ENCODE assay signal across 8 cellular contexts in the genomic region with DNA sequence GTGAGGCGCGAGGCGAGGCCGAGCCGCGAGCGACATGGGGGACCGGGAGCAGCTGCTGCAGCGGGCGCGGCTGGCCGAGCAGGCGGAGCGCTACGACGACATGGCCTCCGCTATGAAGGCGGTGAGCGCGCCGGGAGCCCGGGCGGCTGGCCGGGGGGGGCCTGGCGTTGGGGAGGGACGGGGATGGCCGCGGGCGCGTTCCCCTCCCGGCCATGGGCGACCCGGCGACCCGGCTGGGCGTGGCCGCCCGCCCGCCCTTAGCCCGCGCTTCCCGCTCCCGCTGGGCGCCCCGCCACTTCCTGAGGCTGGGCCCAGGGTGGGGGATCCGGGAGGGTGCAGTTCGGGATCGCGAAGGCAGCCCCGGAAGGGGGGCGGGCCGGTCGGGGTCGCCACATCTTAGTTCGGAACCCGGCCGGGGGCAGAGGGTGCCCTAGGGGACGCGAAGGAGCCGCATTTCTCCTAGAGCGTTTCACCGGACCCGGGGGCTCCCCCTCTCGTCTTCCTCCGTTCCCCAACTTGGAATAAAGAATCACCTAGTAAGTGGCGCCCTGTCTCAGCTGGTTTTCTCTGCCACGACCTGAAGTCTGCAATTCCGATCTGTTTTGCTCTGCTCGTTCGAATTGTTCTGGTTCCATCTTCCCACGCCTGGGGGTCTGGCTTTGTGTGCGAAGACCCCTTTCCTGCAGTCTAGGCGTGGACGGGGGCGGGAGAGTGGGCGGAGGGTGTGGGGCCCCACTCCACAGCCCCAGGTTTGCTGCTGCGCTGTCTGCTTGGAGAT. TPM values are rescaled to one million over a fixed set of nuclear protein-coding genes. Genes with fewer than 3 reads are reported as not detected.
DNase-seq lines count a peak whose midpoint lies in the region; ATAC-seq, FAIRE-seq and TF ChIP-seq lines count a peak whose summit lies in the region.

No MANE protein-coding gene starts in this region.

- peak overlapping the region; percentile 97 for H4K8ac ChIP-seq in H1 (ENCODE audit: extremely low read depth, insufficient read depth, low read length)

- no peak overlapping the region for H2AK5ac ChIP-seq in H1 (ENCODE audit: low read depth, low read length)

- CTCF ChIA-PET in H1 (lab: Charles Lee; ENCODE audit: partially characterized antibody): interaction anchor here (0.6 to 2.2 kb wide), 6 partner anchors 18 to 279 kb away, joined by 3 to 5 read pairs (median 4); no protein-coding TSS in a partner anchor

- H2BK12ac ChIP-seq in H1 (ENCODE audit: low read depth, low read length): 0 out of 2 replicates have a peak overlapping the region, but pooled peaks have one; percentile 2

- no peak overlapping the region for H2BK20ac ChIP-seq in H1 (ENCODE audit: low read length)

- peak overlapping the region; percentile 89 for H2BK5ac ChIP-seq in H1 (ENCODE audit: low read depth, low read length)

- peaks cover 6% of the 10 kb centered on the region for H3K79me1 ChIP-seq in H1 (ENCODE audit: low read depth, low read length)

- TF ChIP-seq POLR2A in H1 (IDR thresholded peaks at IDR 0.05; ENCODE audit: control extremely low read depth in 1 of 2, low read depth in 2 of 2, low read length in 2 of 2): peak in 1 of 2 experiments; percentile 73; a peak in 2 of 3 replicates

- no peak overlapping the region for H2BK120ac ChIP-seq in H1 (replicated peaks; ENCODE audit: low read depth, low read length)

- H4K91ac ChIP-seq in H1 (replicated peaks; ENCODE audit: insufficient read length, low read length): peak overlapping the region; percentile 46

- peak overlapping the region; percentile 37 for H3K14ac ChIP-seq in H1 (ENCODE audit: insufficient read length)

- peaks cover 22 to 50% of the 10 kb centered on the region in 2 experiments for H3K79me2 ChIP-seq in H1 (ENCODE audit: control insufficient read depth in 1 of 2, insufficient read depth in 2 of 2, low read length in 2 of 2)

- peak; percentile 14 for ATAC-seq in HG03342 (IDR thresholded peaks at IDR 0.05; ENCODE audit: unreplicated experiment)

- no peak overlapping the region for H2BK15ac ChIP-seq in H1 (ENCODE audit: low read length)

- H3K9ac ChIP-seq in H1 (replicated peaks in 1 of 4; ENCODE audit: extremely low read depth in 1 of 4, low read depth in 3 of 4, low read length in 3 of 4) (peak overlapping the region; percentile 94 to 100 (median 97)), stomach smooth muscle (ENCODE audit: low read length in 2 of 2) (peak overlapping the region; percentile 84 to 88)

- H3K27me3 ChIP-seq in H1 (replicated peaks in 1 of 4; ENCODE audit: control insufficient read depth in 3 of 4, extremely low read depth in 1 of 4, insufficient read depth in 3 of 4, low read length in 3 of 4): no peaks in the 10 kb centered on the region
- no peaks in the 10 kb centered on the region for H3K27me3 ChIP-seq in mononuclear cell (ENCODE audit: insufficient read depth, low read length)
- H3K27me3 ChIP-seq in stomach smooth muscle (ENCODE audit: control insufficient read depth in 1 of 2, insufficient read depth in 2 of 2, low read length in 2 of 2): no peaks in the 10 kb centered on the region

- no peak for TF ChIP-seq EP300 in H1 (IDR thresholded peaks at IDR 0.05; ENCODE audit: borderline replicate concordance in 1 of 2, low read depth in 2 of 2, low read length in 2 of 2)

- TF ChIP-seq CTCF in AG10803 (conservative IDR thresholded peaks at IDR 0.05; ENCODE audit: low read length) (peak; percentile 14; the same call in 1 of the 2 replicates), WI38 (IDR thresholded peaks at IDR 0.05; ENCODE audit: low read depth, low read length) (no peak), H1 (IDR thresholded peaks at IDR 0.05; ENCODE audit: control extremely low read depth in 1 of 3, insufficient read depth in 1 of 3, low read depth in 1 of 3, low read length in 3 of 3) (no peak)

- H3K4me2 ChIP-seq in H1 (ENCODE audit: insufficient read depth in 1 of 2, low read depth in 2 of 2, low read length in 2 of 2): peak overlapping the region; percentile 86 to 98

- POLR2A ChIA-PET in H1 (lab: Charles Lee; ENCODE audit: partially characterized antibody): interaction anchor here (0.6 to 3.5 kb wide), 12 partner anchors 9 to 126 kb away, joined by 3 to 39 read pairs (median 4); no protein-coding TSS in a partner anchor

- no peak overlapping the region for H2AFZ ChIP-seq in H1 (ENCODE audit: low read length)

- H3K4me3 ChIP-seq in AG10803 (ENCODE audit: low read length) (peak overlapping the region; percentile 86), WI38 (ENCODE audit: low read depth, low read length) (peak overlapping the region; percentile 97), H1 (ENCODE audit: extremely low read depth in 1 of 4, insufficient read depth in 2 of 4, low read depth in 3 of 4, low read length in 4 of 4) (peak overlapping the region; percentile 80 to 92 (median 85)), mononuclear cell (ENCODE audit: low read length) (peak overlapping the region; percentile 73), stomach smooth muscle (ENCODE audit: low read length in 2 of 2) (peak overlapping the region; percentile 88 to 90)

- H3K9me3 ChIP-seq in H1 (ENCODE audit: insufficient read depth in 2 of 2, low read depth in 1 of 2, low read length in 1 of 2): no peaks in the 10 kb centered on the region
- no peaks in the 10 kb centered on the region for H3K9me3 ChIP-seq in mononuclear cell (ENCODE audit: low read depth, low read length)
- no peaks in the 10 kb centered on the region for H3K9me3 ChIP-seq in stomach smooth muscle (ENCODE audit: control insufficient read depth in 2 of 2, low read length in 2 of 2)

- WGBS in H1 (ENCODE audit: extremely low coverage in 1 of 2, insufficient coverage in 1 of 2, insufficient read length in 1 of 2, insufficient replicate concordance in 2 of 2, low coverage in 1 of 2, low lambda C conversion rate in 2 of 2, missing lambda C conversion rate in 1 of 2), 2 experiments: 1% methylated on average over 14 of the region's 77 CpGs; no CpG with 5 or more reads in 1 of the 2 experiments

- peak overlapping the region; percentile 68 for H4K5ac ChIP-seq in H1 (ENCODE audit: insufficient read length, low read depth, low read length)

- peak overlapping the region; percentile 66 for H3K56ac ChIP-seq in H1 (replicated peaks; ENCODE audit: insufficient read length, low read depth, low read length)

- H3K27ac ChIP-seq in H1 (ENCODE audit: low read depth, low read length) (peak overlapping the region; percentile 91), stomach smooth muscle (ENCODE audit: low read length) (peak overlapping the region; percentile 78)

- FAIRE-seq in H1 (lab: Jason Lieb, UNC): no peak

- H3K36me3 ChIP-seq in H1 (ENCODE audit: control insufficient read depth in 2 of 4, insufficient read depth in 4 of 4, low read length in 3 of 4) (peaks cover 0 to 29% (median 8%) of the 10 kb centered on the region in 4 experiments; a peak in 4 of 8 replicates), stomach smooth muscle (ENCODE audit: control insufficient read depth in 2 of 2, insufficient read depth in 2 of 2, low read length in 2 of 2) (peaks cover 4 to 7% of the 10 kb centered on the region in 2 donors)

- peaks cover 6 to 10% of the 10 kb centered on the region in 2 experiments for H4K20me1 ChIP-seq in H1 (replicated peaks in 1 of 2; ENCODE audit: control insufficient read depth in 1 of 2, insufficient read depth in 2 of 2, low read length in 2 of 2)

- H3K4ac ChIP-seq in H1 (replicated peaks; ENCODE audit: insufficient read length, low read depth, low read length): peak overlapping the region; percentile 59

- no peak for DNase-seq in AG10803 (ENCODE audit: low read depth)
- DNase-seq in GM19238 (ENCODE audit: insufficient read length, low spot score): peak; percentile 44
- DNase-seq in H1 (ENCODE audit: low read depth in 1 of 2, low spot score in 2 of 2): peak in 1 of 2 experiments; percentile 71
- DNase-seq in NCI-H510A (lab: John Stamatoyannopoulos, UW): no peak

- H3K23me2 ChIP-seq in H1 (ENCODE audit: low read depth, low read length): peaks cover 9% of the 10 kb centered on the region; the same call in 1 of the 2 replicates

- H3K18ac ChIP-seq in H1 (ENCODE audit: extremely low read depth, low read length): peak overlapping the region; percentile 43; the same call in 1 of the 2 replicates

- H3K23ac ChIP-seq in H1 (ENCODE audit: insufficient read length): no peak overlapping the region

- TF ChIP-seq RAD21 in H1 (IDR thresholded peaks at IDR 0.05 in 1 of 2, conservative IDR thresholded peaks at IDR 0.05 in 1 of 2; ENCODE audit: low read depth in 2 of 2, low read length in 2 of 2): peak in 1 of 2 experiments; percentile 0; a peak in 1 of 4 replicates

- peaks cover 2 to 14% (median 11%) of the 10 kb centered on the region in 4 experiments; a peak in 6 of 7 replicates for H3K4me1 ChIP-seq in H1 (replicated peaks in 1 of 4; ENCODE audit: control insufficient read depth in 3 of 4, insufficient read depth in 4 of 4, low read length in 3 of 4)
- peaks cover 42% of the 10 kb centered on the region for H3K4me1 ChIP-seq in mononuclear cell (ENCODE audit: insufficient read depth, low read length)
- peaks cover 17% of the 10 kb centered on the region for H3K4me1 ChIP-seq in stomach smooth muscle (ENCODE audit: control insufficient read depth, insufficient read depth, low read length)

TF ChIP-seq in H1, 55 proteins besides CTCF, POLR2A, EP300 and RAD21 (continues in another document):
- TF ChIP-seq SIN3A (conservative IDR thresholded peaks at IDR 0.05 in 1 of 2, IDR thresholded peaks at IDR 0.05 in 1 of 2; ENCODE audit: low read depth in 1 of 2, low read length in 2 of 2) (peak in 1 of 2 experiments; percentile 80; a peak in 2 of 4 replicates), EGR1 (IDR thresholded peaks at IDR 0.05; ENCODE audit: borderline replicate concordance, low read depth, low read length) (no peak), SIX5 (IDR thresholded peaks at IDR 0.05; ENCODE audit: low read depth, low read length) (no peak), POLR2AphosphoS5 (IDR thresholded peaks at IDR 0.05; ENCODE audit: low read depth, low read length) (peak; percentile 45), HDAC2 (IDR thresholded peaks at IDR 0.05; ENCODE audit: borderline replicate concordance in 1 of 2, low read depth in 2 of 2, low read length in 2 of 2) (0 out of 4 replicates have a peak, but pooled peaks of 1 of the 2 experiments have one; percentile 22), CBX5 (IDR thresholded peaks at IDR 0.05; ENCODE audit: low read depth, low read length) (no peak), ASH2L (IDR thresholded peaks at IDR 0.05; ENCODE audit: low read length) (peak; percentile 8), BACH1 (IDR thresholded peaks at IDR 0.05; ENCODE audit: low read length) (no peak)

RNA-seq across cellular contexts. Expression of a gene that starts 0.6 kb away (rescaled TPM):
- 247 and 248 TPM in 2 replicates for total RNA-seq in H1 (2021; fragmentation: NEBNext Ultra II Directional; extraction: Animal tissue kit (Norgen Biotek cat#: 25700))
- polyA plus RNA-seq in H1 (2011; rRNA removed): 118 and 146 TPM in 2 replicates
- polyA plus RNA-seq in H1 (2011; cell fraction: cytosol; rRNA removed): 153 TPM
- 79.3 TPM for polyA plus RNA-seq in H1 (2011; cell fraction: nucleus; rRNA removed)
- polyA plus RNA-seq in H1 (2012, experiment 1 of 2): 196 to 243 TPM (median 207 TPM) in 4 replicates
- 105 TPM for polyA plus RNA-seq in H1 (2012, experiment 2 of 2)
- 137 TPM for polyA plus RNA-seq in H1 (2013, experiment 1 of 2)
- polyA plus RNA-seq in H1 (2013, experiment 2 of 2): 144 TPM
- 70.2 and 81.8 TPM in 2 replicates for polyA minus RNA-seq in H1 (2011; rRNA and poly(A)+ RNA removed)
- polyA minus RNA-seq in H1 (2011; cell fraction: cytosol; rRNA and poly(A)+ RNA removed): 59.7 TPM
- polyA minus RNA-seq in H1 (2011; cell fraction: nucleus; rRNA and poly(A)+ RNA removed): 41.3 TPM
- total RNA-seq in mononuclear cell: 73.8 TPM
